Comparison of ENCODE assay signal across 11 cellular contexts in genomic region chr2:103788875-103789715, GRCh38.
DNase-seq lines count a peak whose midpoint lies in the region; ATAC-seq and TF ChIP-seq lines count a peak whose summit lies in the region.
"Had no signal": no experiment of that assay in that cellular context is flagged by ENCODE, and none has a peak within 500 bp of the region (broad histone marks: within the 10 kb centered on the region; RNA-seq: fewer than 3 reads in every experiment).

No MANE protein-coding gene starts in this region.

- DNase-seq in SW 1271 (lab: John Stamatoyannopoulos, UW) (peak; percentile 11 to 37), iPS-NIHi11 (ENCODE audit: low spot score) (peak; percentile 54), superior temporal gyrus (ENCODE audit: extremely low spot score) (peak; percentile 82), H7 (no peak), upper lobe of left lung (no peak)
- DNase-seq: immature natural killer cell; NCI-H510A treated with DMSO at 0.1 percent for 48 hours; stimulated activated CD4-positive, alpha-beta T cell treated with anti-CD3 and anti-CD28 coated beads, Interleukin-2, amount 100 ng/mL, for 48 hours had no signal

- TF ChIP-seq POLR2A in upper lobe of left lung (IDR thresholded peaks at IDR 0.05): no peak

- no peaks in the 10 kb centered on the region for H3K4me1 ChIP-seq in upper lobe of left lung

- H3K4me3 ChIP-seq in H7 (ENCODE audit: insufficient read depth, low read depth, low read length) (no peak overlapping the region), upper lobe of left lung (no peak overlapping the region)
- H3K4me3 ChIP-seq: cardiac muscle cell had no signal

- peaks cover 41% of the 10 kb centered on the region for H3K27me3 ChIP-seq in H7 (ENCODE audit: control insufficient read depth, insufficient read depth, low read length)
- no peaks in the 10 kb centered on the region for H3K27me3 ChIP-seq in upper lobe of left lung
- H3K27me3 ChIP-seq: cardiac muscle cell had no signal

- ATAC-seq in GM19397 (IDR thresholded peaks at IDR 0.05; ENCODE audit: unreplicated experiment): no peak
- no peak for ATAC-seq in upper lobe of left lung (ENCODE audit: low FRiP score in 2 of 2)

- 34 to 40% methylated on average over 4 of the region's 4 CpGs for WGBS in upper lobe of left lung, 2 donors

- peak; percentile 25; the same call in 1 of the 2 replicates for TF ChIP-seq RAD21 in Ishikawa (IDR thresholded peaks at IDR 0.05; ENCODE audit: low read depth)

- H3K27ac ChIP-seq in upper lobe of left lung: no peak overlapping the region
- H3K27ac ChIP-seq: cardiac muscle cell had no signal

- H3K9me3 ChIP-seq in upper lobe of left lung: no peaks in the 10 kb centered on the region

- no peak for TF ChIP-seq CTCF in upper lobe of left lung (IDR thresholded peaks at IDR 0.05)

- TF ChIP-seq EP300 in Ishikawa (IDR thresholded peaks at IDR 0.05; ENCODE audit: borderline replicate concordance): peak; percentile 74; the same call in 1 of the 2 replicates
- TF ChIP-seq EP300 in upper lobe of left lung (IDR thresholded peaks at IDR 0.05): no peak

- no peaks in the 10 kb centered on the region for H3K36me3 ChIP-seq in H7 (replicated peaks; ENCODE audit: control insufficient read depth, insufficient read depth, low read length)
- H3K36me3 ChIP-seq in upper lobe of left lung: no peaks in the 10 kb centered on the region
- H3K36me3 ChIP-seq: cardiac muscle cell had no signal

TF ChIP-seq in Ishikawa, 13 proteins besides CTCF, POLR2A, EP300 and RAD21:
- TF ChIP-seq TEAD4 (IDR thresholded peaks at IDR 0.05) (peak; percentile 97), FOXM1 (IDR thresholded peaks at IDR 0.05; ENCODE audit: borderline replicate concordance, low read depth) (peak; percentile 49), MAX (IDR thresholded peaks at IDR 0.05) (peak; percentile 27; the same call in 1 of the 2 replicates), TAF1 (IDR thresholded peaks at IDR 0.05; ENCODE audit: low read depth) (no peak), CREB1 (IDR thresholded peaks at IDR 0.05; ENCODE audit: low read depth) (no peak), USF1 (IDR thresholded peaks at IDR 0.05) (no peak), ZBTB7A (IDR thresholded peaks at IDR 0.05; ENCODE audit: low read depth) (no peak), NFIC (IDR thresholded peaks at IDR 0.05) (peak; percentile 97), CEBPB (IDR thresholded peaks at IDR 0.05) (peak; percentile 59), TCF12 (IDR thresholded peaks at IDR 0.05; ENCODE audit: low read depth) (peak; percentile 83), EGR1 (IDR thresholded peaks at IDR 0.05) (no peak), YY1 (IDR thresholded peaks at IDR 0.05; ENCODE audit: low read depth) (peak; percentile 60; the same call in 1 of the 2 replicates), REST (IDR thresholded peaks at IDR 0.05; ENCODE audit: low read depth) (no peak)

Comparison
In these comparisons a context has a peak if more than half of its experiments do, and no peak if none do; other contexts are left out.
1. DNase-seq: peak in SW 1271 (2 of 2), iPS-NIHi11 (single experiment) and superior temporal gyrus (single experiment); none in H7 (single experiment) and upper lobe of left lung (0 of 2).